21 cellular contexts compared by ENCODE assay signal in genomic region chr10:30019468-30019867, GRCh38.
"Had no signal": no experiment of that assay in that cellular context is flagged by ENCODE, and none has a peak within 500 bp of the region (broad histone marks: within the 10 kb centered on the region; RNA-seq: fewer than 3 reads in every experiment).

No MANE protein-coding gene starts in this region.

- ATAC-seq: HepG2 had no signal

- H3K27ac ChIP-seq: SJSA1 had no signal

- DNase-seq: IMR-90, Karpas-422, KG1, MG63, NCI-H1092, NCI-H1105 treated with DMSO at 0.1 percent for 48 hours, NCI-H1417 treated with DMSO at 0.1 percent for 48 hours, NCI-H146, NCI-H1694 treated with DMSO at 0.1 percent for 48 hours, NCI-H1930, NCI-H2081, NCI-H2107, NCI-H2227 treated with DMSO at 0.1 percent for 48 hours, NCI-H524, NCI-H526 treated with DMSO at 0.1 percent for 48 hours, NCI-H774, Right ventricle myocardium superior, RPMI8226, SIG-M5 had no signal

- H3K4me3 ChIP-seq: MG63, SJSA1 had no signal

- H3K27me3 ChIP-seq: MG63, SJSA1 had no signal
